ENCODE assay signal across 1 cellular context in genomic region chr18:71541643-71542042, GRCh38.
TF ChIP-seq lines count a peak whose summit lies in the region.

No MANE protein-coding gene starts in this region.

TF ChIP-seq in HepG2, 621 proteins besides CTCF, POLR2A, EP300 and RAD21:
- TF ChIP-seq BCL3 (CRISPR knock-in tag; IDR thresholded peaks at IDR 0.05) (no peak), RAD51 (IDR thresholded peaks at IDR 0.05; ENCODE audit: borderline replicate concordance) (peak; percentile 77)
